ENCODE assay signal across 21 cellular contexts in the genomic region with DNA sequence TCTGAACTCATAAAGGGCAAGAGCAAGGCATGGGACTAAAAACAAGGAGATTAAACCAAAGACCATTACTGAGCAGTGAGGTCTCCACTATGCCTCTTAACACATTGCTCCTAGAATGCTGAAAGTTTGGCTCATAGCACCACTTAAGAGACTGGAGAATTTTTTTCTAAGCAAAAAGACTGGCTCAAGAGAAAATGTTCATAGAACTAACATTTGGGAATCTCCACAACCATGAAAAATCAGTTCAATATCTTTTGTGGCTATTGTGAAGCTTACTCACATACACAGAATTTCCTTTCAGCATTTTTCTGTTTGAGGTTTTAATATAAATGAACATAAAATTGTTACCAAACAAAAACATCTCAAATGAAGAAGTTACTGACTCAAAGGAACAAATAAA.
DNase-seq lines count a peak whose midpoint lies in the region; ATAC-seq, FAIRE-seq and TF ChIP-seq lines count a peak whose summit lies in the region.
"Had no signal": no experiment of that assay in that cellular context is flagged by ENCODE, and none has a peak within 500 bp of the region (broad histone marks: within the 10 kb centered on the region; RNA-seq: fewer than 3 reads in every experiment).

No MANE protein-coding gene starts in this region.

- peak; percentile 60 for FAIRE-seq in endometrium (lab: Jason Lieb, UNC)
- no peak for FAIRE-seq in GM19239 (lab: Jason Lieb, UNC)
- FAIRE-seq: K562 had no signal

- intact Hi-C loops in activated CD8-positive, alpha-beta T cell treated with anti-CD3 and anti-CD28 coated beads for 36 hours (cut with micrococcal nuclease), result no loop called here

- DNase-seq in EL (peak; percentile 2), M059J (ENCODE audit: low read depth) (peak; percentile 3), retinal pigment epithelial cell (ENCODE audit: low read depth) (peak; percentile 34), GM19239 (ENCODE audit: insufficient read length, low spot score) (no peak)
- DNase-seq in activated effector memory CD4-positive, alpha-beta T cell treated with anti-CD3 and anti-CD28 coated beads, Interleukin-2, amount 50 U/mL, for 16 hours, result no peak
- no peak for DNase-seq in activated CD8-positive, alpha-beta T cell treated with anti-CD3 and anti-CD28 coated beads for 36 hours
- DNase-seq: ACHN; CD4-positive, alpha-beta memory T cell; HCEC 1CT; NCI-H1105 treated with DMSO at 0.1 percent for 48 hours; NCI-H1694; NCI-H2081 treated with DMSO at 0.1 percent for 48 hours; NCI-H446 treated with DMSO at 0.1 percent for 48 hours; NK-92 treated with Interleukin-12 subunit alpha and Interleukin-12 subunit beta, amount 100 ng/mL, for 24 hours; Peyer's patch had no signal

- no peak for TF ChIP-seq POLR2A in GM18505 (IDR thresholded peaks at IDR 0.05; ENCODE audit: borderline replicate concordance, extremely low read depth, insufficient read depth, insufficient read length)

- H3K4me3 Mint-ChIP-seq in activated CD8-positive, alpha-beta T cell treated with anti-CD3 and anti-CD28 coated beads for 36 hours, result no peak overlapping the region
- H3K4me3 Mint-ChIP-seq: CD4-positive, alpha-beta memory T cell; GM23338 had no signal

- CTCF ChIA-PET in activated CD8-positive, alpha-beta T cell treated with anti-CD3 and anti-CD28 coated beads for 36 hours (lab: Charles Lee), result no interaction called here

- H3K27me3 Mint-ChIP-seq in activated CD8-positive, alpha-beta T cell treated with anti-CD3 and anti-CD28 coated beads for 36 hours, result no peaks in the 10 kb centered on the region
- H3K27me3 Mint-ChIP-seq: CD4-positive, alpha-beta memory T cell had no signal

- TF ChIP-seq CTCF in retinal pigment epithelial cell (conservative IDR thresholded peaks at IDR 0.05; ENCODE audit: low read depth, low read length), result no peak
- no peak for TF ChIP-seq CTCF in activated CD8-positive, alpha-beta T cell treated with anti-CD3 and anti-CD28 coated beads for 36 hours (IDR thresholded peaks at IDR 0.05)

- POLR2A ChIA-PET in activated CD8-positive, alpha-beta T cell treated with anti-CD3 and anti-CD28 coated beads for 36 hours (lab: Charles Lee), result no interaction called here

- H3K4me3 ChIP-seq in retinal pigment epithelial cell (ENCODE audit: low read length), result no peak overlapping the region
- H3K4me3 ChIP-seq: BLaER1, GM23338, K562, Peyer's patch, SJSA1 had no signal

- no peak for ATAC-seq in GM18505 (IDR thresholded peaks at IDR 0.05; ENCODE audit: unreplicated experiment)
- ATAC-seq in activated CD8-positive, alpha-beta T cell treated with anti-CD3 and anti-CD28 coated beads for 36 hours, result no peak
- ATAC-seq: GM23338, K562 had no signal

- H3K4me1 Mint-ChIP-seq in activated CD8-positive, alpha-beta T cell treated with anti-CD3 and anti-CD28 coated beads for 36 hours (ENCODE audit: low read depth), result no peaks in the 10 kb centered on the region
- H3K4me1 Mint-ChIP-seq: CD4-positive, alpha-beta memory T cell had no signal

- no peaks in the 10 kb centered on the region for H3K9me3 Mint-ChIP-seq in activated CD8-positive, alpha-beta T cell treated with anti-CD3 and anti-CD28 coated beads for 36 hours
- H3K9me3 Mint-ChIP-seq: GM23338 had no signal

- no peak overlapping the region for H3K27ac Mint-ChIP-seq in activated CD8-positive, alpha-beta T cell treated with anti-CD3 and anti-CD28 coated beads for 36 hours
- H3K27ac Mint-ChIP-seq: GM23338 had no signal

- peaks cover 4% of the 10 kb centered on the region for H3K36me3 Mint-ChIP-seq in activated CD8-positive, alpha-beta T cell treated with anti-CD3 and anti-CD28 coated beads for 36 hours (ENCODE audit: low read depth)

Comparison
In these comparisons a context has a peak if more than half of its experiments do, and no peak if none do; other contexts are left out.
1. DNase-seq: peak in EL (single experiment), M059J (single experiment) and retinal pigment epithelial cell (single experiment); none in activated effector memory CD4-positive, alpha-beta T cell treated with anti-CD3 and anti-CD28 coated beads, Interleukin-2, amount 50 U/mL, for 16 hours (single experiment), activated CD8-positive, alpha-beta T cell treated with anti-CD3 and anti-CD28 coated beads for 36 hours (single experiment) and GM19239 (single experiment).